8 cellular contexts compared by ENCODE assay signal in genomic region chr2:36359006-36359580, GRCh38. TPM values are rescaled to one million over a fixed set of nuclear protein-coding genes. Genes with fewer than 3 reads are reported as not detected.
A peak's percentile ranks its signal among the peaks of the same experiment; 100 is the strongest.
DNase-seq lines count a peak whose midpoint lies in the region; ATAC-seq and TF ChIP-seq lines count a peak whose summit lies in the region.

No MANE protein-coding gene starts in this region.

- peak; percentile 32 for TF ChIP-seq CTCF in choroid plexus epithelial cell (conservative IDR thresholded peaks at IDR 0.05; ENCODE audit: low read depth, low read length)

- H3K9me2 ChIP-seq in Karpas-422 (replicated peaks; ENCODE audit: insufficient read depth, low read length) = no peaks in the 10 kb centered on the region

- H3K9me3 ChIP-seq in CD4-positive, CD25-positive, alpha-beta regulatory T cell (ENCODE audit: control insufficient read depth in 2 of 2, low read length in 2 of 2) = no peaks in the 10 kb centered on the region
- H3K9me3 ChIP-seq in Karpas-422 (ENCODE audit: low read length) (no peaks in the 10 kb centered on the region), neuron (ENCODE audit: low read length) (no peaks in the 10 kb centered on the region)
- no peaks in the 10 kb centered on the region for H3K9me3 ChIP-seq in naive thymus-derived CD4-positive, alpha-beta T cell (ENCODE audit: control insufficient read depth in 2 of 3, low read length in 3 of 3)

- H3K4me3 ChIP-seq in CD4-positive, CD25-positive, alpha-beta regulatory T cell (ENCODE audit: low read depth, low read length) = no peak overlapping the region
- H3K4me3 ChIP-seq in Karpas-422 (ENCODE audit: low read length) (no peak overlapping the region), choroid plexus epithelial cell (ENCODE audit: low read depth, low read length) (peak overlapping the region; percentile 88), neuron (ENCODE audit: low read length) (peak overlapping the region; percentile 49)
- no peak overlapping the region for H3K4me3 ChIP-seq in naive thymus-derived CD4-positive, alpha-beta T cell (ENCODE audit: low read length)

- H3K9me3 Mint-ChIP-seq in CD4-positive, CD25-positive, alpha-beta regulatory T cell = no peaks in the 10 kb centered on the region
- no peaks in the 10 kb centered on the region for H3K9me3 Mint-ChIP-seq in activated CD4-positive, alpha-beta memory T cell treated with anti-CD3 and anti-CD28 coated beads for 36 hours
- H3K9me3 Mint-ChIP-seq in naive thymus-derived CD4-positive, alpha-beta T cell = no peaks in the 10 kb centered on the region

- no peaks in the 10 kb centered on the region for H3K79me2 ChIP-seq in Karpas-422 (ENCODE audit: low read length)

- ATAC-seq in CD4-positive, CD25-positive, alpha-beta regulatory T cell (ENCODE audit: low read depth in 2 of 2) = no peak
- ATAC-seq in naive thymus-derived CD4-positive, alpha-beta T cell = no peak

- H3K9ac ChIP-seq in Karpas-422 (ENCODE audit: low read length) = no peak overlapping the region

- CTCF ChIA-PET in activated CD4-positive, alpha-beta memory T cell treated with anti-CD3 and anti-CD28 coated beads for 36 hours (lab: Charles Lee) = interaction anchor here (0.8 kb wide), 2 partner anchors 88 to 108 kb away, joined by 3 read pairs; no protein-coding TSS in a partner anchor
- CTCF ChIA-PET in naive thymus-derived CD4-positive, alpha-beta T cell (lab: Charles Lee) = no interaction called here

- peaks cover 7 to 30% (median 20%) of the 10 kb centered on the region in 4 donors for H3K4me1 Mint-ChIP-seq in CD4-positive, CD25-positive, alpha-beta regulatory T cell
- H3K4me1 Mint-ChIP-seq in activated CD4-positive, alpha-beta memory T cell treated with anti-CD3 and anti-CD28 coated beads for 36 hours (ENCODE audit: low read depth) = peaks cover 28% of the 10 kb centered on the region
- H3K4me1 Mint-ChIP-seq in naive thymus-derived CD4-positive, alpha-beta T cell = peaks cover 13 to 31% (median 24%) of the 10 kb centered on the region in 7 donors

- H3K4me2 ChIP-seq in Karpas-422 (ENCODE audit: low read depth, low read length, poor library complexity, severe bottlenecking) = no peak overlapping the region

- H3K4me1 ChIP-seq in CD4-positive, CD25-positive, alpha-beta regulatory T cell (ENCODE audit: control insufficient read depth, insufficient read depth, low read length, poor library complexity, severe bottlenecking) = peaks cover 24% of the 10 kb centered on the region
- no peaks in the 10 kb centered on the region for H3K4me1 ChIP-seq in Karpas-422 (ENCODE audit: low read length)
- peaks cover 21% of the 10 kb centered on the region for H3K4me1 ChIP-seq in neuron (ENCODE audit: insufficient read depth, low read length)
- peaks cover 9 to 13% of the 10 kb centered on the region in 2 donors for H3K4me1 ChIP-seq in naive thymus-derived CD4-positive, alpha-beta T cell (ENCODE audit: control insufficient read depth in 2 of 2, insufficient read depth in 2 of 2, low read length in 2 of 2)

- POLR2A ChIA-PET in activated CD4-positive, alpha-beta memory T cell treated with anti-CD3 and anti-CD28 coated beads for 36 hours (lab: Charles Lee) = no interaction called here
- POLR2A ChIA-PET in naive thymus-derived CD4-positive, alpha-beta T cell (lab: Charles Lee) = no interaction called here

- H2AFZ ChIP-seq in Karpas-422 (ENCODE audit: low read length) (no peak overlapping the region), neuron (ENCODE audit: low read depth, low read length) (no peak overlapping the region)

- no peak overlapping the region for H3K27ac ChIP-seq in CD4-positive, CD25-positive, alpha-beta regulatory T cell (ENCODE audit: insufficient read depth, low read length, poor library complexity, severe bottlenecking)
- H3K27ac ChIP-seq in Karpas-422 (ENCODE audit: low read length) = no peak overlapping the region
- H3K27ac ChIP-seq in naive thymus-derived CD4-positive, alpha-beta T cell (ENCODE audit: low read depth, low read length) = no peak overlapping the region

- intact Hi-C loops in activated CD4-positive, alpha-beta memory T cell treated with anti-CD3 and anti-CD28 coated beads for 36 hours (cut with micrococcal nuclease) = loop anchor here (5.0 kb wide), 3 partner anchors 103 to 382 kb away; partner anchors contain the start of gene FEZ2
- intact Hi-C loops in naive thymus-derived CD4-positive, alpha-beta T cell (cut with micrococcal nuclease) = loop anchor here (1.0 to 5.0 kb wide), 4 partner anchors 386 to 482 kb away; no protein-coding TSS in a partner anchor

- peaks cover 44% of the 10 kb centered on the region for H3K27me3 Mint-ChIP-seq in CD4-positive, CD25-positive, alpha-beta regulatory T cell
- H3K27me3 Mint-ChIP-seq in activated CD4-positive, alpha-beta memory T cell treated with anti-CD3 and anti-CD28 coated beads for 36 hours = peaks cover 46% of the 10 kb centered on the region
- H3K27me3 Mint-ChIP-seq in naive thymus-derived CD4-positive, alpha-beta T cell = peaks cover 47 to 58% (median 56%) of the 10 kb centered on the region in 5 donors

- H3K36me3 ChIP-seq in CD4-positive, CD25-positive, alpha-beta regulatory T cell (ENCODE audit: control insufficient read depth, insufficient read depth, low read length) = no peaks in the 10 kb centered on the region
- no peaks in the 10 kb centered on the region for H3K36me3 ChIP-seq in Karpas-422 (ENCODE audit: insufficient read depth, low read length)
- no peaks in the 10 kb centered on the region for H3K36me3 ChIP-seq in neuron (ENCODE audit: insufficient read depth, low read length)
- H3K36me3 ChIP-seq in naive thymus-derived CD4-positive, alpha-beta T cell (ENCODE audit: control insufficient read depth in 2 of 3, insufficient read depth in 3 of 3, low read length in 3 of 3) = no peaks in the 10 kb centered on the region

- H3K36me3 Mint-ChIP-seq in CD4-positive, CD25-positive, alpha-beta regulatory T cell = no peaks in the 10 kb centered on the region
- H3K36me3 Mint-ChIP-seq in activated CD4-positive, alpha-beta memory T cell treated with anti-CD3 and anti-CD28 coated beads for 36 hours = no peaks in the 10 kb centered on the region
- H3K36me3 Mint-ChIP-seq in naive thymus-derived CD4-positive, alpha-beta T cell = no peaks in the 10 kb centered on the region

- H3K27me3 ChIP-seq in CD4-positive, CD25-positive, alpha-beta regulatory T cell (ENCODE audit: control insufficient read depth, insufficient read depth, low read length) = peaks cover 21% of the 10 kb centered on the region
- H3K27me3 ChIP-seq in Karpas-422 (ENCODE audit: low read length) (no peaks in the 10 kb centered on the region), neuron (ENCODE audit: insufficient read depth, low read length) (no peaks in the 10 kb centered on the region)
- peaks cover 0 to 7% of the 10 kb centered on the region in 2 donors for H3K27me3 ChIP-seq in naive thymus-derived CD4-positive, alpha-beta T cell (ENCODE audit: control insufficient read depth in 2 of 2, insufficient read depth in 2 of 2, low read length in 2 of 2)

- H4K20me1 ChIP-seq in Karpas-422 (ENCODE audit: insufficient read depth, low read depth, low read length) = no peaks in the 10 kb centered on the region

- no peak overlapping the region for H3K27ac Mint-ChIP-seq in CD4-positive, CD25-positive, alpha-beta regulatory T cell
- H3K27ac Mint-ChIP-seq in activated CD4-positive, alpha-beta memory T cell treated with anti-CD3 and anti-CD28 coated beads for 36 hours = no peak overlapping the region
- H3K27ac Mint-ChIP-seq in naive thymus-derived CD4-positive, alpha-beta T cell = peak overlapping the region in 1 of 9 donors; percentile 6

- DNase-seq in CD4-positive, CD25-positive, alpha-beta regulatory T cell = peak in 2 of 3 donors; percentile 22 to 29
- DNase-seq in Karpas-422 (peak; percentile 45), choroid plexus epithelial cell (ENCODE audit: low read depth) (peak; percentile 51), mucosa of gallbladder (ENCODE audit: low spot score) (no peak), cerebellum (ENCODE audit: low spot score) (no peak)
- DNase-seq in activated CD4-positive, alpha-beta memory T cell treated with anti-CD3 and anti-CD28 coated beads for 36 hours = no peak
- no peak for DNase-seq in naive thymus-derived CD4-positive, alpha-beta T cell

- H3K4me3 Mint-ChIP-seq in CD4-positive, CD25-positive, alpha-beta regulatory T cell = peak overlapping the region in 3 of 4 donors; percentile 6 to 36 (median 22)
- H3K4me3 Mint-ChIP-seq in activated CD4-positive, alpha-beta memory T cell treated with anti-CD3 and anti-CD28 coated beads for 36 hours = no peak overlapping the region
- H3K4me3 Mint-ChIP-seq in naive thymus-derived CD4-positive, alpha-beta T cell = peak overlapping the region in 2 of 10 donors; percentile 8 to 30

RNA-seq across cellular contexts. Expression of gene CRIM1, which starts 3.5 kb away (rescaled TPM):
- 2.7 TPM for total RNA-seq in CD4-positive, CD25-positive, alpha-beta regulatory T cell
- polyA plus RNA-seq in CD4-positive, CD25-positive, alpha-beta regulatory T cell = under 1 TPM; 0.15 to 0.79 (median 0.49) TPM
- not detected in 2 replicates for total RNA-seq in Karpas-422 (2014; rRNA removed; shearing (Covaris generic); ENCODE audit: low replicate concordance)
- 1 to 10 TPM; 5.3 to 5.5 TPM for total RNA-seq in activated CD4-positive, alpha-beta memory T cell treated with anti-CD3 and anti-CD28 coated beads for 36 hours
- total RNA-seq in naive thymus-derived CD4-positive, alpha-beta T cell = 1 to 10 TPM in 3 of 5 experiments, under 1 TPM in 2; 0.75 to 7.1 (median 1.2) TPM
- under 1 TPM; 0.10 to 0.13 TPM for polyA plus RNA-seq in naive thymus-derived CD4-positive, alpha-beta T cell
- total RNA-seq in mucosa of gallbladder = 153 TPM
- total RNA-seq in cerebellum = 47.9 TPM

Comparison
In these comparisons a context has a peak if more than half of its experiments do, and no peak if none do; other contexts are left out.
1. DNase-seq: peak in CD4-positive, CD25-positive, alpha-beta regulatory T cell (2 of 3), Karpas-422 (single experiment) and choroid plexus epithelial cell (single experiment); none in activated CD4-positive, alpha-beta memory T cell treated with anti-CD3 and anti-CD28 coated beads for 36 hours (single experiment), naive thymus-derived CD4-positive, alpha-beta T cell (0 of 9), mucosa of gallbladder (single experiment) and cerebellum (single experiment).
2. H3K4me3 ChIP-seq: peak in choroid plexus epithelial cell (single experiment) and neuron (single experiment); none in CD4-positive, CD25-positive, alpha-beta regulatory T cell (single experiment), Karpas-422 (single experiment) and naive thymus-derived CD4-positive, alpha-beta T cell (single experiment).